ENCODE assay signal across 1 cellular context in genomic region chr14:60485057-60485599, GRCh38.
TF ChIP-seq lines count a peak whose summit lies in the region.

No MANE protein-coding gene starts in this region.

TF ChIP-seq in WTC11, 78 proteins besides CTCF, POLR2A, EP300 and RAD21 (continued from another document):
- TF ChIP-seq ERG (CRISPR knock-in tag; IDR thresholded peaks at IDR 0.05), result no peak
- no peak for TF ChIP-seq FOXP1 (CRISPR knock-in tag; IDR thresholded peaks at IDR 0.05; ENCODE audit: borderline replicate concordance)
- TF ChIP-seq TCF7 (CRISPR knock-in tag; IDR thresholded peaks at IDR 0.05; ENCODE audit: low read depth), result no peak
- no peak for TF ChIP-seq HMGXB4 (CRISPR knock-in tag; IDR thresholded peaks at IDR 0.05)
- TF ChIP-seq SMAD4 (CRISPR knock-in tag; IDR thresholded peaks at IDR 0.05), result no peak
- no peak for TF ChIP-seq ZNF219 (CRISPR knock-in tag; IDR thresholded peaks at IDR 0.05; ENCODE audit: borderline replicate concordance)
- TF ChIP-seq SP1 (CRISPR knock-in tag; conservative IDR thresholded peaks at IDR 0.05), result no peak
- no peak for TF ChIP-seq JAZF1 (CRISPR knock-in tag; IDR thresholded peaks at IDR 0.05)
- no peak for TF ChIP-seq MLX (CRISPR knock-in tag; IDR thresholded peaks at IDR 0.05)
- no peak for TF ChIP-seq CREB1 (CRISPR knock-in tag; IDR thresholded peaks at IDR 0.05)
- TF ChIP-seq ZNF263 (CRISPR knock-in tag; IDR thresholded peaks at IDR 0.05; ENCODE audit: low read depth), result no peak
